ENCODE assay signal across 13 cellular contexts in the genomic region with DNA sequence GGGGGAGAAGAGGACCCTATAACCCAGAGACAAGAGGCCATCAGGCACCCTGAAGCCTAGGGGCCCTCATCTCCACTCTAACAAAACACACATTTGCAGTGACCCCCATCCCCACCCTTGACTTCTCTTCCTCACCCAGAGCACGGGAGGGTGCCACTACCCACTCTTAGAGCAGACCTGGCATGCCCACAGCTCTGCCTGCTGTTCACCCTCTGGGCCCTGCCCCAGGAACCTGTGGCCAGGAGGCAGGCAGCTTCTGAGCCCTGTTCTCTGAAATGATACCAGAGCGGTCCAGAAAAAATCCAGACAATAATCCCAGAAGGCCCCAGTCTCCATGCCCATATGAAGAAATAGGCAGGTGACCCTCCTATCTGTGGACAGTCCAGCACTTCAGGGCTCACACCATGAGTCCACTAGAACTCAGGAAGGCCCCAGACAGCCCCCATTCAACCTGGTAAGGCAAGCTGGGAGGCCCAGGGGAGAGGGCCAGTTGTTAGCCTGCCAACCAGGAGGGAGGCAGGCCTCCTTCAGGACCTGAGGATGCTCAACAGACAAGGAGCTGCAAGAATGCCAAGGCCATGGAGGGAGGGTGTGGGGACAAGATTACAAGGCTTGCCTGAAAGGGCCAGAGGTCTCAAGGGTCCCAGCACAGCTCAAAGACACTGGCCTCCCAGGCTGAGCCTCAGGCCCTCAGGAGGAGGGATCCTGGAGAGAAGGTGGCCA.
DNase-seq lines count a peak whose midpoint lies in the region; TF ChIP-seq lines count a peak whose summit lies in the region.
"Had no signal": no experiment of that assay in that cellular context is flagged by ENCODE, and none has a peak within 500 bp of the region (broad histone marks: within the 10 kb centered on the region; RNA-seq: fewer than 3 reads in every experiment).

No MANE protein-coding gene starts in this region.

- H3K4me2 ChIP-seq in GM23248 (ENCODE audit: unreplicated experiment) (no peak overlapping the region), mesendoderm (ENCODE audit: low read length) (no peak overlapping the region), MM.1S (ENCODE audit: low read depth, low read length) (no peak overlapping the region)

- H3K4me3 ChIP-seq in GM23248, result no peak overlapping the region
- no peak overlapping the region for H3K4me3 ChIP-seq in duodenal mucosa (ENCODE audit: low read depth in 1 of 2, low read length in 2 of 2)
- H3K4me3 ChIP-seq in mesendoderm (ENCODE audit: low read length), result no peak overlapping the region
- no peak overlapping the region for H3K4me3 ChIP-seq in stomach
- no peak overlapping the region for H3K4me3 ChIP-seq in MM.1S (ENCODE audit: low read length)
- no peak overlapping the region for H3K4me3 ChIP-seq in MG63

- H4K5ac ChIP-seq in mesendoderm (ENCODE audit: low read length), result no peak overlapping the region

- H2AK5ac ChIP-seq in mesendoderm (ENCODE audit: low read length), result no peak overlapping the region

- intact Hi-C loops in stomach (cut with DNase I; ENCODE audit: low total_unique reads), result no loop called here

- H3K9me2 ChIP-seq in GM23248 (ENCODE audit: insufficient read depth) (no peaks in the 10 kb centered on the region), MM.1S (replicated peaks; ENCODE audit: insufficient read depth, low read length) (no peaks in the 10 kb centered on the region)

- TF ChIP-seq EP300 in stomach (IDR thresholded peaks at IDR 0.05), result no peak

- H3K36me3 ChIP-seq in GM23248 (ENCODE audit: low read depth), result no peaks in the 10 kb centered on the region
- no peaks in the 10 kb centered on the region for H3K36me3 ChIP-seq in duodenal mucosa (ENCODE audit: control insufficient read depth in 1 of 2, insufficient read depth in 2 of 2, low read length in 2 of 2)
- no peaks in the 10 kb centered on the region for H3K36me3 ChIP-seq in mesendoderm (ENCODE audit: control insufficient read depth, insufficient read depth, low read length)
- H3K36me3 ChIP-seq in stomach, result no peaks in the 10 kb centered on the region
- H3K36me3 ChIP-seq in MM.1S (replicated peaks; ENCODE audit: insufficient read depth, low read length), result no peaks in the 10 kb centered on the region
- peaks cover 3% of the 10 kb centered on the region for H3K36me3 ChIP-seq in MG63

- no peak overlapping the region for H2BK15ac ChIP-seq in mesendoderm (replicated peaks; ENCODE audit: low read depth)

- DNase-seq in GM23248 (no peak), mesendoderm (no peak), stomach (no peak), MM.1S (no peak), hypothalamus (lab: John Stamatoyannopoulos, UW) (no peak), globus pallidus (ENCODE audit: low spot score) (no peak), MG63 (no peak)
- DNase-seq: activated T-cell treated with anti-CD3 and anti-CD28 coated beads, Interleukin-2, amount 50 U/mL, for 4 hours; natural killer cell; NCI-H2227 treated with DMSO at 0.1 percent for 48 hours; stimulated activated CD8-positive, alpha-beta memory T cell treated with anti-CD3 and anti-CD28 coated beads, Interleukin-4, amount 100 ng/mL, for 48 hours; T-cell had no signal

- H3K27ac ChIP-seq in GM23248 (peak overlapping the region; percentile 65), duodenal mucosa (ENCODE audit: low read depth, low read length) (peak overlapping the region; percentile 79), mesendoderm (ENCODE audit: low read depth, low read length) (no peak overlapping the region), stomach (peak overlapping the region; percentile 50 to 92 (median 92)), MM.1S (ENCODE audit: low read length) (no peak overlapping the region)

- TF ChIP-seq POLR2A in stomach (IDR thresholded peaks at IDR 0.05), result no peak

- H3K9ac ChIP-seq in GM23248 (peak overlapping the region; percentile 28; the same call in 1 of the 2 replicates), duodenal mucosa (ENCODE audit: low read depth in 1 of 2, low read length in 2 of 2) (no peak overlapping the region), mesendoderm (ENCODE audit: low read length) (no peak overlapping the region), MM.1S (ENCODE audit: low read length) (no peak overlapping the region)

- H3K79me2 ChIP-seq in GM23248 (ENCODE audit: insufficient read depth) (peaks cover 98% of the 10 kb centered on the region), mesendoderm (ENCODE audit: control insufficient read depth, insufficient read depth, low read length) (no peaks in the 10 kb centered on the region), MM.1S (ENCODE audit: low read length) (no peaks in the 10 kb centered on the region)

- peak overlapping the region; percentile 15 for H3K56ac ChIP-seq in mesendoderm (ENCODE audit: low read length)

- H3K4me1 ChIP-seq in GM23248 (ENCODE audit: insufficient read depth) (peaks cover 60% of the 10 kb centered on the region), duodenal mucosa (ENCODE audit: control insufficient read depth in 1 of 2, insufficient read depth in 2 of 2, low read length in 2 of 2) (peaks cover 17% of the 10 kb centered on the region in 2 donors), mesendoderm (ENCODE audit: control insufficient read depth, low read depth, low read length) (no peaks in the 10 kb centered on the region), stomach (peaks cover 43 to 95% (median 84%) of the 10 kb centered on the region in 4 donors), MM.1S (ENCODE audit: low read length) (no peaks in the 10 kb centered on the region)

- peaks cover 53% of the 10 kb centered on the region for H3F3A ChIP-seq in GM23248 (ENCODE audit: insufficient read depth)
- no peaks in the 10 kb centered on the region for H3F3A ChIP-seq in MM.1S (ENCODE audit: insufficient read depth, low read length)

- H4K8ac ChIP-seq in mesendoderm (ENCODE audit: low read depth, low read length), result no peak overlapping the region

- H3K79me1 ChIP-seq in mesendoderm (ENCODE audit: low read length), result no peaks in the 10 kb centered on the region

- no peak overlapping the region for H2BK5ac ChIP-seq in mesendoderm (ENCODE audit: low read length)

- H2AFZ ChIP-seq in GM23248 (no peak overlapping the region), MM.1S (ENCODE audit: low read length) (no peak overlapping the region)

- no peak overlapping the region for H3K4ac ChIP-seq in mesendoderm (ENCODE audit: low read depth, low read length)

- H3K23ac ChIP-seq in mesendoderm (ENCODE audit: low read length), result no peak overlapping the region

- no peaks in the 10 kb centered on the region for H3K9me3 ChIP-seq in GM23248 (ENCODE audit: low read depth)
- H3K9me3 ChIP-seq in duodenal mucosa (ENCODE audit: control insufficient read depth in 1 of 2, low read length in 2 of 2), result no peaks in the 10 kb centered on the region
- H3K9me3 ChIP-seq in stomach, result no peaks in the 10 kb centered on the region
- H3K9me3 ChIP-seq in MM.1S (replicated peaks; ENCODE audit: insufficient read depth, low read length), result no peaks in the 10 kb centered on the region
- no peaks in the 10 kb centered on the region for H3K9me3 ChIP-seq in MG63

- H2BK120ac ChIP-seq in mesendoderm (ENCODE audit: low read depth, low read length), result no peak overlapping the region

- H4K20me1 ChIP-seq in GM23248 (ENCODE audit: insufficient read depth) (no peaks in the 10 kb centered on the region), MM.1S (ENCODE audit: insufficient read depth, low read length) (no peaks in the 10 kb centered on the region)

- 93 to 97% methylated on average over 2 of the region's 2 CpGs for WGBS in GM23248 (ENCODE audit: low coverage in 1 of 2, low lambda C conversion rate in 2 of 2, missing lambda C conversion rate in 2 of 2), 2 experiments
- WGBS in mesendoderm (ENCODE audit: extremely low coverage, insufficient coverage, low lambda C conversion rate), result no CpG with 5 or more reads among the region's 2 CpGs
- 56 to 85% (median 72%) methylated on average over 1 to 2 of the region's 2 CpGs for WGBS in stomach, 5 donors

- no peaks in the 10 kb centered on the region for H3K27me3 ChIP-seq in GM23248 (replicated peaks; ENCODE audit: insufficient read depth)
- no peaks in the 10 kb centered on the region for H3K27me3 ChIP-seq in duodenal mucosa (ENCODE audit: control insufficient read depth in 1 of 2, insufficient read depth in 2 of 2, low read length in 2 of 2)
- no peaks in the 10 kb centered on the region for H3K27me3 ChIP-seq in mesendoderm (ENCODE audit: insufficient read depth, low read length, poor library complexity)
- H3K27me3 ChIP-seq in stomach, result no peaks in the 10 kb centered on the region
- H3K27me3 ChIP-seq in MM.1S (replicated peaks; ENCODE audit: insufficient read depth, low read length), result peaks cover 6% of the 10 kb centered on the region; the same call in 1 of the 2 replicates
- no peaks in the 10 kb centered on the region for H3K27me3 ChIP-seq in MG63

- H3K18ac ChIP-seq in mesendoderm (ENCODE audit: low read length), result no peak overlapping the region

- TF ChIP-seq CTCF in stomach (IDR thresholded peaks at IDR 0.05), result no peak
- no peak for TF ChIP-seq CTCF in MM.1S (IDR thresholded peaks at IDR 0.05; ENCODE audit: low read length)

- in situ Hi-C loops in GM23248 (cut with MboI), result no loop called here

Comparison
In these comparisons a context has a peak if more than half of its experiments do, and no peak if none do; other contexts are left out.
1. H3K27ac ChIP-seq: peak in GM23248 (single experiment), duodenal mucosa (single experiment) and stomach (5 of 5); none in mesendoderm (single experiment) and MM.1S (single experiment).